8 cellular contexts compared by ENCODE assay signal in the genomic region with DNA sequence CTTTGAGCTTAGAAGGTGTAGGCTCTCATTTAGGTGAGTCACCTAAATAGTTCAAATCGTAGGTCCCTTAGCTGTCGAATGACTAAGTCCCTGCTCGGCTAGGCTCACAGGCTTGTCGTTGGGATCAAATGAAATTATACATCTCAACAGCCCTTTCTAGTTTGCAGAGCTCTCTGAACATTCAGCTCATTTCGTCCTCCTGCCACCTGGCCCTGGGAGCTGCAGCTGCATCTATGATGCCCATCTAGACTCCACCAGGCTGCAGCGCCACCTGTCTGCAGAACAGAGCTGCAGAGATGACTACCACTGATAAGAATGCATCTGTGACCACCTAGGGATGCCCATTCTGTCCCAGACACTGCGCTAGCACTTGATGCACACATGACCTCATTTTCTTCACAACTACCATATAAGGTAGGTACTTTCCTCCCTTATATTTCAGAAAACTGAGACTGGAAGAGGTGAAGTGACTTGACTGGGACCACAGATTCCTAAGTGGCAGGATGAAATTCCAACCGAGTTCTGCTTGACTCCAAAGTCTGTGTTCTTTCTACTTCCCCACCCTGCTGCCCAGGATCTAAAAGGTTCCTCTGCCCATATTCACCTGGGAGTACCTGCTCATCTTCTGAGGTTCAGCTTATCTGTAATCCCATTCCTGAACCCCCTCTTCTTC.
DNase-seq lines count a peak whose midpoint lies in the region; ATAC-seq, FAIRE-seq and TF ChIP-seq lines count a peak whose summit lies in the region.

No MANE protein-coding gene starts in this region.

- no peaks in the 10 kb centered on the region for H3K36me3 ChIP-seq in Karpas-422 (ENCODE audit: insufficient read depth, low read length)
- no peaks in the 10 kb centered on the region for H3K36me3 ChIP-seq in K562 (ENCODE audit: control insufficient read depth, insufficient read depth, low read length)
- H3K36me3 ChIP-seq in left lung = no peaks in the 10 kb centered on the region

- H3K9me1 ChIP-seq in K562 (ENCODE audit: control insufficient read depth, insufficient read depth, low read length) = no peaks in the 10 kb centered on the region

- H2AFZ ChIP-seq in Karpas-422 (ENCODE audit: low read length) (no peak overlapping the region), K562 (ENCODE audit: low read depth, low read length) (no peak overlapping the region)

- H3K79me2 ChIP-seq in Karpas-422 (ENCODE audit: low read length) (no peaks in the 10 kb centered on the region), K562 (ENCODE audit: control insufficient read depth, insufficient read depth, low read length) (no peaks in the 10 kb centered on the region)

- H3K4me1 ChIP-seq in Karpas-422 (ENCODE audit: low read length) = no peaks in the 10 kb centered on the region
- no peaks in the 10 kb centered on the region for H3K4me1 ChIP-seq in K562 (replicated peaks in 1 of 2; ENCODE audit: control insufficient read depth in 2 of 2, insufficient read depth in 2 of 2, low read length in 2 of 2)
- no peaks in the 10 kb centered on the region for H3K4me1 ChIP-seq in left lung

- in situ Hi-C loops in K562 (cut with MboI) = no loop called here

- H3K4me2 ChIP-seq in Karpas-422 (ENCODE audit: low read depth, low read length, poor library complexity, severe bottlenecking) (no peak overlapping the region), K562 (ENCODE audit: insufficient read depth, low read length) (no peak overlapping the region)

- 1% methylated on average over 8 of the region's 8 CpGs for WGBS in K562 (ENCODE audit: insufficient coverage, low coverage, missing lambda C conversion rate)

- H3K27me3 ChIP-seq in Karpas-422 (ENCODE audit: low read length) = no peaks in the 10 kb centered on the region
- no peaks in the 10 kb centered on the region; a peak in 1 of 5 replicates for H3K27me3 ChIP-seq in K562 (ENCODE audit: control insufficient read depth in 2 of 2, insufficient read depth in 2 of 2, low read length in 2 of 2)
- no peaks in the 10 kb centered on the region for H3K27me3 ChIP-seq in left lung

- H3K9me2 ChIP-seq in Karpas-422 (replicated peaks; ENCODE audit: insufficient read depth, low read length) = no peaks in the 10 kb centered on the region

- H3K9me3 ChIP-seq in Karpas-422 (ENCODE audit: low read length) (no peaks in the 10 kb centered on the region), K562 (replicated peaks; ENCODE audit: control insufficient read depth, insufficient read depth, low read depth, low read length) (no peaks in the 10 kb centered on the region), left lung (no peaks in the 10 kb centered on the region)

- DNase-seq in AG20443 (ENCODE audit: low spot score) (peak; percentile 78), Karpas-422 (peak; percentile 85), K562 (ENCODE audit: extremely low read depth in 1 of 4, low spot score in 3 of 4) (peak; percentile 59 to 74 (median 66)), left lung (peak; percentile 46 to 79)
- peak; percentile 67 for DNase-seq in stimulated activated naive CD8-positive, alpha-beta T cell treated with anti-CD3 and anti-CD28 coated beads, Interleukin-15, Interleukin-2, amounts not matched to agents 100 U/mL and 50 U/mL, for 24 hours

- peak; percentile 89 for FAIRE-seq in K562 (lab: Jason Lieb, UNC)

- CTCF ChIA-PET in K562 (lab: Yijun Ruan, JAX; ENCODE audit: low intra/inter-chr PET ratio) = interaction anchor here (1.3 kb wide), 2 partner anchors 69 to 71 kb away, joined by 5 to 8 read pairs; no protein-coding TSS in a partner anchor

- H3K9ac ChIP-seq in Karpas-422 (ENCODE audit: low read length) = no peak overlapping the region
- no peak overlapping the region for H3K9ac ChIP-seq in K562 (ENCODE audit: insufficient read depth in 1 of 2, low read depth in 2 of 2, low read length in 2 of 2)

- no peak for TF ChIP-seq EP300 in K562 (IDR thresholded peaks at IDR 0.05; ENCODE audit: low read length)

- peak; percentile 84 to 88 (median 86) for TF ChIP-seq CTCF in K562 (IDR thresholded peaks at IDR 0.05 in 2 of 3, conservative IDR thresholded peaks at IDR 0.05 in 1 of 3; ENCODE audit: insufficient read depth in 2 of 3, low read depth in 1 of 3, low read length in 3 of 3)
- peak; percentile 45 to 51 for TF ChIP-seq CTCF in left lung (IDR thresholded peaks at IDR 0.05)

- peak; percentile 56 to 66 for TF ChIP-seq RAD21 in K562 (CRISPR knock-in tag; conservative IDR thresholded peaks at IDR 0.05 in 1 of 2, IDR thresholded peaks at IDR 0.05 in 1 of 2)

- ATAC-seq in GM18858 (IDR thresholded peaks at IDR 0.05; ENCODE audit: unreplicated experiment) = peak; percentile 51
- ATAC-seq in K562 = peak; percentile 89
- peak; percentile 90 for ATAC-seq in left lung
- peak; percentile 79 for ATAC-seq in stimulated activated naive CD8-positive, alpha-beta T cell treated with anti-CD3 and anti-CD28 coated beads, Interleukin-15, Interleukin-2, amounts not matched to agents 100 U/mL and 50 U/mL, for 24 hours
- no peak for ATAC-seq in HG03439 (IDR thresholded peaks at IDR 0.05; ENCODE audit: unreplicated experiment)

- TF ChIP-seq POLR2A in K562 (conservative IDR thresholded peaks at IDR 0.05) = no peak

- H3K4me3 ChIP-seq in Karpas-422 (ENCODE audit: low read length) = no peak overlapping the region
- no peak overlapping the region for H3K4me3 ChIP-seq in K562
- no peak overlapping the region for H3K4me3 ChIP-seq in left lung

- intact Hi-C loops in K562 (cut with micrococcal nuclease) (loop anchor here (1.0 kb wide), 1 partner anchor 69 kb away; no protein-coding TSS in a partner anchor), left lung (cut with DNase I) (no loop called here)

- no TSS peak for BruUV-seq in K562 (replicated peaks; lab: Mats Ljungman, UMichigan)

- H4K20me1 ChIP-seq in Karpas-422 (ENCODE audit: insufficient read depth, low read depth, low read length) (no peaks in the 10 kb centered on the region), K562 (replicated peaks; ENCODE audit: control insufficient read depth, insufficient read depth, low read length) (no peaks in the 10 kb centered on the region; the same call in 1 of the 2 replicates)

- H3K27ac ChIP-seq in Karpas-422 (ENCODE audit: low read length) (no peak overlapping the region), K562 (ENCODE audit: extremely low read depth, low read depth, low read length) (no peak overlapping the region), left lung (no peak overlapping the region)

- POLR2A ChIA-PET in K562 (lab: Yijun Ruan, JAX) = interaction anchor here (0.6 to 1.5 kb wide), 2 partner anchors 9 to 28 kb away, joined by 3 read pairs; no protein-coding TSS in a partner anchor

TF ChIP-seq in PFSK-1, 5 proteins besides CTCF, POLR2A, EP300 and RAD21:
- TF ChIP-seq, protein P1, sequence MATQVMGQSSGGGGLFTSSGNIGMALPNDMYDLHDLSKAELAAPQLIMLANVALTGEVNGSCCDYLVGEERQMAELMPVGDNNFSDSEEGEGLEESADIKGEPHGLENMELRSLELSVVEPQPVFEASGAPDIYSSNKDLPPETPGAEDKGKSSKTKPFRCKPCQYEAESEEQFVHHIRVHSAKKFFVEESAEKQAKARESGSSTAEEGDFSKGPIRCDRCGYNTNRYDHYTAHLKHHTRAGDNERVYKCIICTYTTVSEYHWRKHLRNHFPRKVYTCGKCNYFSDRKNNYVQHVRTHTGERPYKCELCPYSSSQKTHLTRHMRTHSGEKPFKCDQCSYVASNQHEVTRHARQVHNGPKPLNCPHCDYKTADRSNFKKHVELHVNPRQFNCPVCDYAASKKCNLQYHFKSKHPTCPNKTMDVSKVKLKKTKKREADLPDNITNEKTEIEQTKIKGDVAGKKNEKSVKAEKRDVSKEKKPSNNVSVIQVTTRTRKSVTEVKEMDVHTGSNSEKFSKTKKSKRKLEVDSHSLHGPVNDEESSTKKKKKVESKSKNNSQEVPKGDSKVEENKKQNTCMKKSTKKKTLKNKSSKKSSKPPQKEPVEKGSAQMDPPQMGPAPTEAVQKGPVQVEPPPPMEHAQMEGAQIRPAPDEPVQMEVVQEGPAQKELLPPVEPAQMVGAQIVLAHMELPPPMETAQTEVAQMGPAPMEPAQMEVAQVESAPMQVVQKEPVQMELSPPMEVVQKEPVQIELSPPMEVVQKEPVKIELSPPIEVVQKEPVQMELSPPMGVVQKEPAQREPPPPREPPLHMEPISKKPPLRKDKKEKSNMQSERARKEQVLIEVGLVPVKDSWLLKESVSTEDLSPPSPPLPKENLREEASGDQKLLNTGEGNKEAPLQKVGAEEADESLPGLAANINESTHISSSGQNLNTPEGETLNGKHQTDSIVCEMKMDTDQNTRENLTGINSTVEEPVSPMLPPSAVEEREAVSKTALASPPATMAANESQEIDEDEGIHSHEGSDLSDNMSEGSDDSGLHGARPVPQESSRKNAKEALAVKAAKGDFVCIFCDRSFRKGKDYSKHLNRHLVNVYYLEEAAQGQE (IDR thresholded peaks at IDR 0.05; ENCODE audit: insufficient read depth in 1 of 2, low read depth in 2 of 2, low read length in 2 of 2) = no peak
- peak; percentile 37 for TF ChIP-seq FOXP2 (optimal IDR thresholded peaks at IDR 0.05; ENCODE audit: borderline replicate concordance, extremely low read depth, extremely low read length, insufficient read depth)

TF ChIP-seq in K562, 482 proteins besides CTCF, POLR2A, EP300 and RAD21 (continues in another document):
- TF ChIP-seq, protein P2, sequence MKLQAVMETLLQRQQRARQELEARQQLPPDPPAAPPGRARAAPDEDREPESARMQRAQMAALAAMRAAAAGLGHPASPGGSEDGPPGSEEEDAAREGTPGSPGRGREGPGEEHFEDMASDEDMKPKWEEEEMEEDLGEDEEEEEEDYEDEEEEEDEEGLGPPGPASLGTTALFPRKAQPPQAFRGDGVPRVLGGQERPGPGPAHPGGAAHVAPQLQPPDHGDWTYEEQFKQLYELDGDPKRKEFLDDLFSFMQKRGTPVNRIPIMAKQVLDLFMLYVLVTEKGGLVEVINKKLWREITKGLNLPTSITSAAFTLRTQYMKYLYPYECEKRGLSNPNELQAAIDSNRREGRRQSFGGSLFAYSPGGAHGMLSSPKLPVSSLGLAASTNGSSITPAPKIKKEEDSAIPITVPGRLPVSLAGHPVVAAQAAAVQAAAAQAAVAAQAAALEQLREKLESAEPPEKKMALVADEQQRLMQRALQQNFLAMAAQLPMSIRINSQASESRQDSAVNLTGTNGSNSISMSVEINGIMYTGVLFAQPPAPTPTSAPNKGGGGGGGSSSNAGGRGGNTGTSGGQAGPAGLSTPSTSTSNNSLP (IDR thresholded peaks at IDR 0.05; ENCODE audit: borderline replicate concordance, low read depth, low read length) = no peak
- TF ChIP-seq CBX3 (IDR thresholded peaks at IDR 0.05; ENCODE audit: borderline replicate concordance in 1 of 2, low read length in 2 of 2) (no peak), SOX6 (IDR thresholded peaks at IDR 0.05) (no peak), CSDE1 (IDR thresholded peaks at IDR 0.05) (no peak), ZKSCAN3 (CRISPR knock-in tag; IDR thresholded peaks at IDR 0.05) (no peak), ZNF408 (CRISPR knock-in tag; IDR thresholded peaks at IDR 0.05; ENCODE audit: low read depth) (no peak), CTBP1 (IDR thresholded peaks at IDR 0.05; ENCODE audit: borderline replicate concordance) (peak; percentile 53; the same call in 1 of the 2 replicates)
